Comparison of ENCODE assay signal across 21 cellular contexts in the genomic region with DNA sequence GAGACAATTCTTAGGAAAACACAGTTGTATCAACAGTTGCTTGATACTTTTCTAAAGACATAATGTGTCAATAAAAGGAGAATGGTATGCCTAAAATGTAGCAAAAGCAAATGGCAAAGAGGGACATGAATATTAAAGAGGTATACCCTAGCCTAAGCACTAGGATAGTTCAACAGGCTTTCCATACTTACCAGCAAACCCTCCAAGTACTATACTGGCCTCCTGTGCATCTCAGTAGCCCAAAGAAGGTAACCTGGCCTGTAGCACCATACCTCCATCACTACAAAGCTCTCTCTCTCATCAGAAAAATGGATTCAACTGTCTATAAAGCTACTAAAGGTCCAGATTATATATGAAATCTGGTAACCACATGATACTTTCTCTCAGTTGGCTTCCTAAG.
"Had no signal": no experiment of that assay in that cellular context is flagged by ENCODE, and none has a peak within 500 bp of the region (broad histone marks: within the 10 kb centered on the region; RNA-seq: fewer than 3 reads in every experiment).

No MANE protein-coding gene starts in this region.

- H3K27me3 Mint-ChIP-seq: activated CD8-positive, alpha-beta memory T cell treated with anti-CD3 and anti-CD28 coated beads, Interleukin-2, amount 10 ng/mL, durations not matched to agents 7 days and 5 days; naive B cell had no signal

- DNase-seq: activated CD4-positive, alpha-beta T cell treated with anti-CD3 and anti-CD28 coated beads for 1 hour; activated CD4-positive, alpha-beta T cell treated with anti-CD3 and anti-CD28 coated beads, Interleukin-2, amount 50 U/mL, for 4 hours; activated CD8-positive, alpha-beta memory T cell treated with anti-CD3 and anti-CD28 coated beads, Interleukin-2, amount 10 ng/mL, durations not matched to agents 7 days and 5 days; activated naive CD4-positive, alpha-beta T cell treated with anti-CD3 and anti-CD28 coated beads, Interleukin-2, amount 50 U/mL, for 16 hours; activated T-cell treated with anti-CD3 and anti-CD28 coated beads, Interleukin-2, amount 50 U/mL, for 1 hour; colonic mucosa; kidney; left ventricle myocardium inferior; naive B cell; nucleus accumbens; right cardiac atrium; stimulated activated CD4-positive, alpha-beta T cell treated with anti-CD3 and anti-CD28 coated beads, Interleukin-4, amount 100 ng/mL, for 4 hours; stimulated activated CD8-positive, alpha-beta memory T cell treated with anti-CD3 and anti-CD28 coated beads, Interleukin-4, amount 100 ng/mL, for 48 hours; stimulated activated naive CD4-positive, alpha-beta T cell treated with Interleukin-2 at 50 U/mL for 16 hours; substantia nigra; T1000; transverse colon had no signal

- FAIRE-seq: kidney had no signal

- H2AFZ ChIP-seq: hepatocyte had no signal

- H3K27ac Mint-ChIP-seq: activated CD8-positive, alpha-beta memory T cell treated with anti-CD3 and anti-CD28 coated beads, Interleukin-2, amount 10 ng/mL, durations not matched to agents 7 days and 5 days had no signal

- ATAC-seq: activated CD8-positive, alpha-beta memory T cell treated with anti-CD3 and anti-CD28 coated beads, Interleukin-2, amount 10 ng/mL, durations not matched to agents 7 days and 5 days; right cardiac atrium had no signal

- H3K27ac ChIP-seq: colonic mucosa, esophagus muscularis mucosa, hepatocyte, left ventricle myocardium inferior, prostate gland, transverse colon had no signal

- H3K9me3 Mint-ChIP-seq: naive B cell had no signal

- H3K36me3 ChIP-seq: colonic mucosa, esophagus muscularis mucosa, left ventricle myocardium inferior, prostate gland, transverse colon had no signal

- H3K4me3 Mint-ChIP-seq: activated CD8-positive, alpha-beta memory T cell treated with anti-CD3 and anti-CD28 coated beads, Interleukin-2, amount 10 ng/mL, durations not matched to agents 7 days and 5 days had no signal

- H3K4me2 ChIP-seq: hepatocyte, smooth muscle cell had no signal

- H3K4me3 ChIP-seq: colonic mucosa, esophagus muscularis mucosa, hepatocyte, left ventricle myocardium inferior, prostate gland, smooth muscle cell, transverse colon had no signal

- H3K27me3 ChIP-seq: colonic mucosa, esophagus muscularis mucosa, hepatocyte, transverse colon had no signal

- H3K9me3 ChIP-seq: colonic mucosa, esophagus muscularis mucosa, left ventricle myocardium inferior, prostate gland, transverse colon had no signal
